In the genomic region with DNA sequence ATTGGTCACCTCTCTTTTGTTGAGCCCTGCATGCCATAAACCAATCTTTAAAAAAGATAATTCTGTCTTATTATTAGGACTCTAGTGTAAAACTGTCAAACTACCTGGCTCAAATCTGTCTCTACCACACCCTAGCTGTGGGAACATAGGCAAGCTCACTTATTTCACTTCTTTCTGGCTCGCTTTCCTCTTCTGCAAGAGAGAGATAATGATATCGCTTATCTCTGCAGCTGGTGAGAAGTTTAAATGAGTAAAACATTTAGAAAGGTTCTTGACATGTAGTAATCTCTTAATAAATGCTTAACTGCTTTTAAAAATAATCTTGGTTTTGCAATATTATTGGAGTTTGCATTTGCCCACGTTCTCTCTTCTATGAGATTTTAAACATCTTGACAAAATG, we compare ENCODE assay signal across 28 cellular contexts.
"Had no signal": no experiment of that assay in that cellular context is flagged by ENCODE, and none has a peak within 500 bp of the region (broad histone marks: within the 10 kb centered on the region; RNA-seq: fewer than 3 reads in every experiment).

No MANE protein-coding gene starts in this region.

- H3K4me1 Mint-ChIP-seq: stimulated activated effector memory CD8-positive, alpha-beta T cell treated with anti-CD3 and anti-CD28 coated beads, Interleukin-12 subunit alpha, Interleukin-12 subunit beta, amount 100 ng/mL, for 72 hours; stimulated activated memory B cell treated with anti-CD40 and anti-IgM and Interleukin-4, amounts not matched to agents 10 μg/mL and 1 μg/mL and 100 μg/mL, for 72 hours; stimulated activated naive B cell treated with anti-CD40 and anti-IgM and Interleukin-4, amounts not matched to agents 10 μg/mL and 1 μg/mL and 100 μg/mL, for 72 hours; stimulated activated naive CD8-positive, alpha-beta T cell treated with anti-CD3 and anti-CD28 coated beads, Interleukin-15, amount 100 ng/mL, for 72 hours had no signal

- H3K36me3 ChIP-seq: stomach, suprapubic skin, thoracic aorta, thyroid gland, tibial artery, tibial nerve, transverse colon, upper lobe of left lung, upper lobe of right lung, uterus, vagina had no signal

- H3K4me3 ChIP-seq: stomach, suprapubic skin, testis, thoracic aorta, thyroid gland, tibial artery, tibial nerve, transverse colon, upper lobe of left lung, upper lobe of right lung, uterus, vagina had no signal

- H3K9me3 ChIP-seq: suprapubic skin, testis, thoracic aorta, thyroid gland, transverse colon, upper lobe of left lung, upper lobe of right lung, uterus, vagina had no signal

- H3K27ac Mint-ChIP-seq: stimulated activated effector memory CD8-positive, alpha-beta T cell treated with anti-CD3 and anti-CD28 coated beads, Interleukin-12 subunit alpha, Interleukin-12 subunit beta, amount 100 ng/mL, for 72 hours; stimulated activated memory B cell treated with anti-CD40 and anti-IgM and Interleukin-4, amounts not matched to agents 10 μg/mL and 1 μg/mL and 100 μg/mL, for 72 hours; stimulated activated naive B cell treated with anti-CD40 and anti-IgM and Interleukin-4, amounts not matched to agents 10 μg/mL and 1 μg/mL and 100 μg/mL, for 72 hours; stimulated activated naive CD8-positive, alpha-beta T cell treated with anti-CD3 and anti-CD28 coated beads, Interleukin-15, amount 100 ng/mL, for 72 hours; stimulated activated naive CD8-positive, alpha-beta T cell treated with anti-CD3 and anti-CD28 coated beads, Interleukin-15, Interleukin-2, amounts not matched to agents 100 ng/mL and 50 ng/mL, for 24 hours; type B pancreatic cell had no signal

- H3K4me3 Mint-ChIP-seq: stimulated activated effector memory CD8-positive, alpha-beta T cell treated with anti-CD3 and anti-CD28 coated beads, Interleukin-12 subunit alpha, Interleukin-12 subunit beta, amount 100 ng/mL, for 72 hours; stimulated activated memory B cell treated with anti-CD40 and anti-IgM and Interleukin-4, amounts not matched to agents 10 μg/mL and 1 μg/mL and 100 μg/mL, for 72 hours; stimulated activated naive B cell treated with anti-CD40 and anti-IgM and Interleukin-4, amounts not matched to agents 10 μg/mL and 1 μg/mL and 100 μg/mL, for 72 hours; stimulated activated naive CD8-positive, alpha-beta T cell treated with anti-CD3 and anti-CD28 coated beads, Interleukin-15, amount 100 ng/mL, for 72 hours; stimulated activated naive CD8-positive, alpha-beta T cell treated with anti-CD3 and anti-CD28 coated beads, Interleukin-15, Interleukin-2, amounts not matched to agents 100 ng/mL and 50 ng/mL, for 24 hours; type B pancreatic cell had no signal

- H3K27ac ChIP-seq: stomach, suprapubic skin, testis, thoracic aorta, thyroid gland, tibial artery, tibial nerve, transverse colon, upper lobe of left lung, upper lobe of right lung, uterus, vagina had no signal

- H3K4me1 ChIP-seq: stomach, suprapubic skin, testis, thyroid gland, tibial artery, tibial nerve, transverse colon, upper lobe of left lung, upper lobe of right lung, uterus, vagina had no signal

- H3K36me3 Mint-ChIP-seq: stimulated activated effector memory CD8-positive, alpha-beta T cell treated with anti-CD3 and anti-CD28 coated beads, Interleukin-12 subunit alpha, Interleukin-12 subunit beta, amount 100 ng/mL, for 72 hours; stimulated activated memory B cell treated with anti-CD40 and anti-IgM and Interleukin-4, amounts not matched to agents 10 μg/mL and 1 μg/mL and 100 μg/mL, for 72 hours; stimulated activated naive B cell treated with anti-CD40 and anti-IgM and Interleukin-4, amounts not matched to agents 10 μg/mL and 1 μg/mL and 100 μg/mL, for 72 hours; type B pancreatic cell had no signal

- H3K27me3 ChIP-seq: stomach, suprapubic skin, testis, thyroid gland, tibial artery, tibial nerve, transverse colon, upper lobe of left lung, upper lobe of right lung, uterus, vagina had no signal

- H3K27me3 Mint-ChIP-seq: stimulated activated memory B cell treated with anti-CD40 and anti-IgM and Interleukin-4, amounts not matched to agents 10 μg/mL and 1 μg/mL and 100 μg/mL, for 72 hours; stimulated activated naive B cell treated with anti-CD40 and anti-IgM and Interleukin-4, amounts not matched to agents 10 μg/mL and 1 μg/mL and 100 μg/mL, for 72 hours; stimulated activated naive CD8-positive, alpha-beta T cell treated with anti-CD3 and anti-CD28 coated beads, Interleukin-15, amount 100 ng/mL, for 72 hours; stimulated activated naive CD8-positive, alpha-beta T cell treated with anti-CD3 and anti-CD28 coated beads, Interleukin-15, Interleukin-2, amounts not matched to agents 100 ng/mL and 50 ng/mL, for 24 hours; type B pancreatic cell had no signal

- DNase-seq: stimulated activated CD4-positive, alpha-beta T cell treated with anti-CD3 and anti-CD28 coated beads, Interleukin-2, amount 100 ng/mL, for 48 hours; stimulated activated CD4-positive, alpha-beta T cell treated with anti-CD3 and anti-CD28 coated beads, Interleukin-4, amount 100 ng/mL, for 1 hour; stimulated activated CD4-positive, alpha-beta T cell treated with anti-CD3 and anti-CD28 coated beads, Interleukin-4, amount 100 ng/mL, for 24 hours; stimulated activated CD4-positive, alpha-beta T cell treated with anti-CD3 and anti-CD28 coated beads, Interleukin-4, amount 100 ng/mL, for 4 hours; stimulated activated CD8-positive, alpha-beta memory T cell treated with anti-CD3 and anti-CD28 coated beads, Interleukin-4, amount 100 ng/mL, for 48 hours; stimulated activated naive B cell treated with anti-CD40 and anti-IgM and Interleukin-4, amounts not matched to agents 10 μg/mL and 1 μg/mL and 100 μg/mL, for 72 hours; stimulated activated naive CD4-positive, alpha-beta T cell; stimulated activated naive CD4-positive, alpha-beta T cell treated with Interleukin-2 at 50 U/mL for 16 hours; stimulated activated naive CD8-positive, alpha-beta T cell treated with anti-CD3 and anti-CD28 coated beads, Interleukin-15, amount 100 ng/mL, for 72 hours; stimulated activated naive CD8-positive, alpha-beta T cell treated with anti-CD3 and anti-CD28 coated beads, Interleukin-15, Interleukin-2, amounts not matched to agents 100 U/mL and 50 U/mL, for 24 hours; stomach; substantia nigra; testis; thyroid gland; tibial artery; transverse colon; trophoblast cell; upper lobe of left lung; upper lobe of right lung; uterus had no signal

- H3K9me3 Mint-ChIP-seq: type B pancreatic cell had no signal

- ATAC-seq: stimulated activated effector memory CD8-positive, alpha-beta T cell treated with anti-CD3 and anti-CD28 coated beads, Interleukin-12 subunit alpha, Interleukin-12 subunit beta, amount 100 ng/mL, for 72 hours; stimulated activated memory B cell treated with anti-CD40 and anti-IgM and Interleukin-4, amounts not matched to agents 10 μg/mL and 1 μg/mL and 100 μg/mL, for 72 hours; stimulated activated naive B cell treated with anti-CD40 and anti-IgM and Interleukin-4, amounts not matched to agents 10 μg/mL and 1 μg/mL and 100 μg/mL, for 72 hours; stimulated activated naive CD8-positive, alpha-beta T cell treated with anti-CD3 and anti-CD28 coated beads, Interleukin-15, amount 100 ng/mL, for 72 hours; stimulated activated naive CD8-positive, alpha-beta T cell treated with anti-CD3 and anti-CD28 coated beads, Interleukin-15, Interleukin-2, amounts not matched to agents 100 U/mL and 50 U/mL, for 24 hours; upper lobe of right lung had no signal
